In genomic region chr19:10526887-10527286, GRCh38 we compare ENCODE assay signal across 2 cellular contexts. TPM values are rescaled to one million over a fixed set of nuclear protein-coding genes. Genes with fewer than 3 reads are reported as not detected.
"Had no signal": no experiment of that assay in that cellular context is flagged by ENCODE, and none has a peak within 500 bp of the region (broad histone marks: within the 10 kb centered on the region; RNA-seq: fewer than 3 reads in every experiment).

No MANE protein-coding gene starts in this region.

RNA-seq across cellular contexts. Expression of gene S1PR5, which starts 9.6 kb away (rescaled TPM):
- total RNA-seq: HepG2, HT-29 had no signal
